ENCODE assay signal across 8 cellular contexts in the genomic region with DNA sequence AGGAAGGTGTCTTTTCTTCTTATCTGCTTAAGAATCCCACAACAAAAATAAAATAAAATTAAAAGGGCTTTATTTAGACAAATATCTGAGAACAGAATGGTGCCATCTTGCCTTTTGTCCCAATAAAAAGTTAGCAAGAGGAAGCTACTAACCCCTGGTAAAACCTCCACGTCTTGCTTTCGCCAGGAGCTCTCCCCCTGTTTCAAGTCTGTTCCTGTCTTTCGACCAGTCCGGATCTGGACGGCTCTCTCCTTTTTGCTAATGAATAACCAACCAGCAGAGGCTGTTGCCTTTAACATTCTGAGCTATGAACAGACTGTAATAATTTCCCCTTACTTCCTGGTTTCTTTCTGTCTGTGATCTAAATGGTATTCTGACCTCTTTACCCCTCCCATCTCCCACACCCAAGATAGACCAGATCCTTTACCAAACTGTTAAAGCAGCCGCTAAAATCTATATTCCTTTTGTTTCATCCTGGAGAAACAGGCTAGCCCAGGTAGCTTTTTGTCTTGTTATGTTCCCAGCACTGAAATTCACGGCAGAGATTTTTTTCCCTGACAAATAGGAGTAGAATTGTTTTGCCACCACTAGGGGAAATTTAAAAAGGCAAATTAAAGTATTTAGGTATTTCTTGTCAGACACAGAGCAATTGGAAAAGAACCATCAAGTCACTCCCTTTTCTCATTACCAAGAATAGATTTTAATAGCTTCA. TPM values are rescaled to one million over a fixed set of nuclear protein-coding genes. Genes with fewer than 3 reads are reported as not detected.
DNase-seq lines count a peak whose midpoint lies in the region; ATAC-seq and TF ChIP-seq lines count a peak whose summit lies in the region.

A gene with protein sequence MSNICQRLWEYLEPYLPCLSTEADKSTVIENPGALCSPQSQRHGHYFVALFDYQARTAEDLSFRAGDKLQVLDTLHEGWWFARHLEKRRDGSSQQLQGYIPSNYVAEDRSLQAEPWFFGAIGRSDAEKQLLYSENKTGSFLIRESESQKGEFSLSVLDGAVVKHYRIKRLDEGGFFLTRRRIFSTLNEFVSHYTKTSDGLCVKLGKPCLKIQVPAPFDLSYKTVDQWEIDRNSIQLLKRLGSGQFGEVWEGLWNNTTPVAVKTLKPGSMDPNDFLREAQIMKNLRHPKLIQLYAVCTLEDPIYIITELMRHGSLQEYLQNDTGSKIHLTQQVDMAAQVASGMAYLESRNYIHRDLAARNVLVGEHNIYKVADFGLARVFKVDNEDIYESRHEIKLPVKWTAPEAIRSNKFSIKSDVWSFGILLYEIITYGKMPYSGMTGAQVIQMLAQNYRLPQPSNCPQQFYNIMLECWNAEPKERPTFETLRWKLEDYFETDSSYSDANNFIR (minus strand): TSS at position 320 of the 712 bp plus-strand sequence. CDS start 580 bp downstream, outside the sequence.

- peak within 1 kb of the TSS; percentile 72 for H3K27ac ChIP-seq in C4-2B
- H3K27ac ChIP-seq in mammary epithelial cell (ENCODE audit: insufficient read depth, low read depth, low read length): peak within 1 kb of the TSS; percentile 84
- peak within 1 kb of the TSS; percentile 81 to 91 for H3K27ac ChIP-seq in mucosa of rectum (ENCODE audit: low read depth in 2 of 2, low read length in 2 of 2)

- H3K9ac ChIP-seq in mammary epithelial cell (ENCODE audit: insufficient read depth, low read length): peak within 1 kb of the TSS; percentile 80
- peak within 1 kb of the TSS; percentile 66 to 80 for H3K9ac ChIP-seq in mucosa of rectum (ENCODE audit: low read depth in 1 of 2, low read length in 2 of 2)

- DNase-seq in mammary epithelial cell: peak; percentile 92
- DNase-seq in T-helper 17 cell: no peak
- DNase-seq in central memory CD4-positive, alpha-beta T cell: no peak
- DNase-seq in superior temporal gyrus (ENCODE audit: extremely low spot score): no peak
- DNase-seq in COLO829 (ENCODE audit: low spot score): no peak

- peaks cover 4 to 8% (median 6%) of the 10 kb centered on the region in 3 donors for H3K4me1 Mint-ChIP-seq in IgD-negative memory B cell
- no peaks in the 10 kb centered on the region for H3K4me1 Mint-ChIP-seq in T-helper 17 cell

- peaks cover 12% of the 10 kb centered on the region for H3K4me1 ChIP-seq in mammary epithelial cell (ENCODE audit: insufficient read depth, low read length)
- peaks cover 2 to 20% of the 10 kb centered on the region in 2 donors for H3K4me1 ChIP-seq in mucosa of rectum (ENCODE audit: control insufficient read depth in 2 of 2, insufficient read depth in 2 of 2, low read length in 2 of 2)

- H3K9me3 Mint-ChIP-seq in IgD-negative memory B cell: no peaks in the 10 kb centered on the region

- H3K36me3 Mint-ChIP-seq in IgD-negative memory B cell: no peaks in the 10 kb centered on the region
- no peaks in the 10 kb centered on the region for H3K36me3 Mint-ChIP-seq in T-helper 17 cell (ENCODE audit: low read depth)

- ATAC-seq in T-helper 17 cell: no peak

- H3K79me2 ChIP-seq in mammary epithelial cell (ENCODE audit: insufficient read depth, low read length): peaks cover 33% of the 10 kb centered on the region

- H3K27me3 ChIP-seq in mammary epithelial cell (ENCODE audit: insufficient read depth, low read length) (no peaks in the 10 kb centered on the region), mucosa of rectum (ENCODE audit: control insufficient read depth in 2 of 2, insufficient read depth in 2 of 2, low read length in 2 of 2) (no peaks in the 10 kb centered on the region)

- H3K27ac Mint-ChIP-seq in IgD-negative memory B cell: peak within 1 kb of the TSS in 1 of 3 donors; percentile 52
- no peak within 1 kb of the TSS for H3K27ac Mint-ChIP-seq in T-helper 17 cell

- in situ Hi-C loops in mammary epithelial cell (cut with MboI; ENCODE audit: low sequenced_read_pairs in 2 of 2): no loop called here

- TSS peak; percentile 42 for BruUV-seq in mammary epithelial cell (replicated peaks; lab: Mats Ljungman, UMichigan)

- no peaks in the 10 kb centered on the region for H4K20me1 ChIP-seq in mammary epithelial cell (ENCODE audit: insufficient read depth, low read length)

- intact Hi-C loops in mammary epithelial cell (cut with micrococcal nuclease): loop anchor here (1.0 to 2.0 kb wide), 2 partner anchors 40 to 49 kb away; a partner anchor contains a TSS

- 0% methylated on average over 7 of the region's 7 CpGs for WGBS in mammary epithelial cell (ENCODE audit: low coverage, missing lambda C conversion rate)

- peak within 1 kb of the TSS; percentile 95 for H2AFZ ChIP-seq in mammary epithelial cell (ENCODE audit: low read depth, low read length)

- H3K27me3 Mint-ChIP-seq in IgD-negative memory B cell (peaks cover 3% of the 10 kb centered on the region), T-helper 17 cell (peaks cover 38% of the 10 kb centered on the region)

- no peaks in the 10 kb centered on the region for H3K36me3 ChIP-seq in mammary epithelial cell (ENCODE audit: insufficient read depth, low read length)
- no peaks in the 10 kb centered on the region for H3K36me3 ChIP-seq in mucosa of rectum (ENCODE audit: control insufficient read depth in 2 of 2, insufficient read depth in 2 of 2, low read length in 2 of 2)

- no peaks in the 10 kb centered on the region for H3K9me3 ChIP-seq in mammary epithelial cell (replicated peaks; ENCODE audit: insufficient read depth, low read length)
- no peaks in the 10 kb centered on the region for H3K9me3 ChIP-seq in mucosa of rectum (ENCODE audit: control insufficient read depth in 2 of 2, low read length in 2 of 2)
- H3K9me3 ChIP-seq in T-helper 17 cell (ENCODE audit: control insufficient read depth, low read length, poor library complexity, severe bottlenecking): no peaks in the 10 kb centered on the region

- H3K4me3 ChIP-seq in mammary epithelial cell (replicated peaks in 1 of 3; ENCODE audit: insufficient read depth in 1 of 3, low read depth in 2 of 3, low read length in 3 of 3) (peak within 1 kb of the TSS; percentile 44 to 69 (median 61)), mucosa of rectum (ENCODE audit: low read length in 2 of 2) (peak within 1 kb of the TSS; percentile 62 to 91)

- H3K4me2 ChIP-seq in mammary epithelial cell (ENCODE audit: insufficient read depth, low read depth, low read length): peak within 1 kb of the TSS; percentile 81

- CTCF ChIA-PET in mammary epithelial cell (lab: Charles Lee; ENCODE audit: low non-redundant PET): interaction anchor here (0.5 to 1.3 kb wide), 11 partner anchors 13 to 1365 kb away, joined by 3 to 20 read pairs (median 4); a partner anchor contains a TSS

- dilution Hi-C loops in mammary epithelial cell (cut with HindIII; ENCODE audit: low sequenced_read_pairs): no loop called here

- peak; percentile 59 for TF ChIP-seq CTCF in C4-2B (conservative IDR thresholded peaks at IDR 0.05)
- TF ChIP-seq CTCF in mammary epithelial cell (conservative IDR thresholded peaks at IDR 0.05 in 1 of 2, IDR thresholded peaks at IDR 0.05 in 1 of 2; ENCODE audit: extremely low read depth in 1 of 2, insufficient read depth in 1 of 2, low read depth in 1 of 2, low read length in 2 of 2): peak; percentile 34 to 40

- H3K4me3 Mint-ChIP-seq in IgD-negative memory B cell (peak within 1 kb of the TSS; percentile 15 to 85 (median 78)), T-helper 17 cell (no peak within 1 kb of the TSS)

RNA-seq across cellular contexts. Expression of the gene that starts here (rescaled TPM):
- 0.04 TPM for polyA plus RNA-seq in IgD-negative memory B cell
- 1 to 10 TPM; 3.2 to 6.2 TPM for total RNA-seq in mammary epithelial cell
- polyA plus RNA-seq in mammary epithelial cell: 1.4 TPM
- 7.8 TPM for polyA minus RNA-seq in mammary epithelial cell
- under 1 TPM in 1 of 2 donors, not detected in 1; 0.02 TPM for total RNA-seq in T-helper 17 cell

Comparison
In these comparisons a context has a peak if more than half of its experiments do, and no peak if none do; other contexts are left out.
1. RNA of the gene that starts here (total RNA-seq): 3.2 to 6.2 TPM in mammary epithelial cell; 0.02 TPM in T-helper 17 cell; every median in the first group is over 4 times any median in the second.
2. Peak in every context shown above with its lines, with median percentiles within 50 percentile points of each other: H3K27ac ChIP-seq.